Comparison of ENCODE assay signal across 34 cellular contexts in the genomic region with DNA sequence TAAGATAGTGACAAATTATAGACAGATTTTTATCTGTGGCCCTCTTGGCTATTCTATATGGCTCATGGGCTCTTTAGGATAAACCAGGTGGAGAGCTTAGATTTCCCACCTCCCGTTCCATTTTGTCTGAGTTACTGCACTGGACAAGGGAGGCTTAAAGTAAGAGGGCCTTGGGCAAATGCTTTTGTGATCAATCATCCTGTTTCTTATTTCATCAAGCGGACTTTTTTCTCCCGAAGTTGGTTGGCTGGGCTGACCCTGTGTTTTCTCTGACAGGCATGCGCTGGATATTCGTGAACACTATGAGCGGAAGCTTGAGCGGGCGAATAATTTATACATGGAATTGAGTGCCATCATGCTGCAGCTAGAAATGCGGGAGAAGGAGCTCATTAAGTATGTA.
"Had no signal": no experiment of that assay in that cellular context is flagged by ENCODE, and none has a peak within 500 bp of the region (broad histone marks: within the 10 kb centered on the region; RNA-seq: fewer than 3 reads in every experiment).

No MANE protein-coding gene starts in this region.

- H3K4me3 ChIP-seq: MG63 had no signal

- H3K9me3 ChIP-seq: MG63 had no signal

- H3K27ac ChIP-seq: KMS-11 had no signal

- H3K27me3 ChIP-seq: MG63 had no signal

- H3K36me3 ChIP-seq: MG63 had no signal

- H3K9ac ChIP-seq: KMS-11 had no signal

- DNase-seq: Kasumi-1, KBM-7, KG1, MG63, MM.1S, MV-4-11, NCI-H1048, NCI-H1092, NCI-H1092 treated with DMSO at 0.1 percent for 48 hours, NCI-H1105, NCI-H1105 treated with DMSO at 0.1 percent for 48 hours, NCI-H1417, NCI-H1417 treated with DMSO at 0.1 percent for 48 hours, NCI-H1436, NCI-H1436 treated with DMSO at 0.1 percent for 48 hours, NCI-H146, NCI-H1694, NCI-H1694 treated with DMSO at 0.1 percent for 48 hours, NCI-H187, NCI-H187 treated with DMSO at 0.1 percent for 48 hours, NCI-H1930, NCI-H2029, NCI-H2029 treated with DMSO at 0.1 percent for 48 hours, NCI-H2081, NCI-H2081 treated with DMSO at 0.1 percent for 48 hours, NCI-H2107, NCI-H2171, NCI-H2171 treated with DMSO at 0.1 percent for 48 hours, NCI-H226, NCI-H345, NCI-H446, NCI-H446 treated with DMSO at 0.1 percent for 48 hours, NCI-H510A had no signal

- H3K4me2 ChIP-seq: KMS-11 had no signal
